In the genomic region with DNA sequence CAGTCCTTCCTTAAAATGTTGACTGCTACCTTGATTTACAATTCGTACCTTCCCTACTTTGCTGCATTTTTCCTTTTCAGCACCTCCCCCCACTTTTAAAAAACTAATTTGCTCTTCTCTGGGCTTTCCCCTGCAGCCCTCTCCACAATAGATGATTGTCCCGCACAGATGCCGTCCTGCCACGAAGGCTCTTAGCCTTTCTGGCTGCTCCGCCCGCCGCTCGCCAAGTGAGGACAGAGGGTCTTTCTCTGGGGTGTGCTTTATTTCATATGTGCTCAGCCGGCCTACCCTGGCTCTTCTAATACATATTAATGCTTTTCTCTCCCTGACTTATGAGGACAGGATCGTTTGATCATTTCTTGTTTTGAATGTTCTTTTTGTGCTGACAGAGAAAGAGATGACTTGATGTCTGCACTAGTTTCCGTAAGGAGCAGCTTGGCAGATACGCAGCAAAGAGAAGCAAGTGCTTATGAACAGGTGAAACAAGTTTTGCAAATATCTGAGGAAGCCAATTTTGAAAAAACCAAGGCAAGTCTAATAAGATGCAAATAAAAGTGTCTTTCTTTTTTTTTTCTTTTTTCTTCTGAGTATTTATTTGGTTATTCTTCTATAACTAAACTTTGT, we compare ENCODE assay signal across 17 cellular contexts.
DNase-seq lines count a peak whose midpoint lies in the region; ATAC-seq and TF ChIP-seq lines count a peak whose summit lies in the region.
"Had no signal": no experiment of that assay in that cellular context is flagged by ENCODE, and none has a peak within 500 bp of the region (broad histone marks: within the 10 kb centered on the region; RNA-seq: fewer than 3 reads in every experiment).

No MANE protein-coding gene starts in this region.

- DNase-seq in H7 (peak; percentile 14), anterior cingulate cortex (lab: John Stamatoyannopoulos, UW) (peak in 55 of 58 donors; percentile 12 to 92 (median 67)), pons (ENCODE audit: low spot score) (peak; percentile 97), GM03348 (ENCODE audit: low spot score) (no peak), endothelial cell (ENCODE audit: low spot score) (no peak), Karpas-422 (no peak)
- DNase-seq: activated B cell treated with CpG ODN at 0.5 μM for 24 hours; activated naive CD4-positive, alpha-beta T cell treated with anti-CD3 and anti-CD28 coated beads for 36 hours; cerebellar nuclear complex; NCI-H1417 treated with DMSO at 0.1 percent for 48 hours; NCI-H510A treated with DMSO at 0.1 percent for 48 hours; PC-9; stimulated activated naive CD8-positive, alpha-beta T cell treated with anti-CD3 and anti-CD28 coated beads, Interleukin-15, amount 100 ng/mL, for 72 hours had no signal

- H3K9me3 Mint-ChIP-seq in endothelial cell (ENCODE audit: unreplicated experiment), result no peaks in the 10 kb centered on the region
- H3K9me3 Mint-ChIP-seq: activated B cell treated with CpG ODN at 0.5 μM for 24 hours; activated naive CD4-positive, alpha-beta T cell treated with anti-CD3 and anti-CD28 coated beads for 36 hours; IgD-negative memory B cell; stimulated activated naive CD8-positive, alpha-beta T cell treated with anti-CD3 and anti-CD28 coated beads, Interleukin-15, amount 100 ng/mL, for 72 hours had no signal

- TF ChIP-seq CTCF in endothelial cell (IDR thresholded peaks at IDR 0.05; ENCODE audit: unreplicated experiment), result no peak

- no peak overlapping the region for H3K4me3 Mint-ChIP-seq in endothelial cell (ENCODE audit: unreplicated experiment)
- H3K4me3 Mint-ChIP-seq: activated B cell treated with CpG ODN at 0.5 μM for 24 hours; activated naive CD4-positive, alpha-beta T cell treated with anti-CD3 and anti-CD28 coated beads for 36 hours; stimulated activated naive CD8-positive, alpha-beta T cell treated with anti-CD3 and anti-CD28 coated beads, Interleukin-15, amount 100 ng/mL, for 72 hours had no signal

- H3K27me3 Mint-ChIP-seq in endothelial cell (ENCODE audit: unreplicated experiment), result no peaks in the 10 kb centered on the region
- H3K27me3 Mint-ChIP-seq: activated B cell treated with CpG ODN at 0.5 μM for 24 hours; IgD-negative memory B cell; stimulated activated naive CD8-positive, alpha-beta T cell treated with anti-CD3 and anti-CD28 coated beads, Interleukin-15, amount 100 ng/mL, for 72 hours had no signal

- H3K4me3 ChIP-seq in H7 (ENCODE audit: insufficient read depth, low read depth, low read length) (no peak overlapping the region), iPS-15b (ENCODE audit: low read depth, low read length) (peak overlapping the region; percentile 23), Karpas-422 (ENCODE audit: low read length) (no peak overlapping the region)
- H3K4me3 ChIP-seq: lung, PC-9 had no signal

- H3K4me1 ChIP-seq in iPS-15b (ENCODE audit: control insufficient read depth, insufficient read depth, low read length) (peaks cover 13% of the 10 kb centered on the region), Karpas-422 (ENCODE audit: low read length) (peaks cover 13% of the 10 kb centered on the region)

- no peaks in the 10 kb centered on the region for H3K9me3 ChIP-seq in iPS-15b (ENCODE audit: control insufficient read depth, insufficient read depth, low read length)
- no peaks in the 10 kb centered on the region for H3K9me3 ChIP-seq in Karpas-422 (ENCODE audit: low read length)

- H3K27ac ChIP-seq in Karpas-422 (ENCODE audit: low read length), result no peak overlapping the region
- H3K27ac ChIP-seq: PC-9 had no signal

- H3K36me3 ChIP-seq in H7 (replicated peaks; ENCODE audit: control insufficient read depth, insufficient read depth, low read length) (no peaks in the 10 kb centered on the region), iPS-15b (ENCODE audit: control insufficient read depth, insufficient read depth, low read length) (no peaks in the 10 kb centered on the region), Karpas-422 (ENCODE audit: insufficient read depth, low read length) (no peaks in the 10 kb centered on the region)

- H3K27ac Mint-ChIP-seq in endothelial cell (ENCODE audit: unreplicated experiment), result no peak overlapping the region
- H3K27ac Mint-ChIP-seq: activated B cell treated with CpG ODN at 0.5 μM for 24 hours; activated naive CD4-positive, alpha-beta T cell treated with anti-CD3 and anti-CD28 coated beads for 36 hours; IgD-negative memory B cell; stimulated activated naive CD8-positive, alpha-beta T cell treated with anti-CD3 and anti-CD28 coated beads, Interleukin-15, amount 100 ng/mL, for 72 hours had no signal

- H3K79me2 ChIP-seq in Karpas-422 (ENCODE audit: low read length), result peaks cover 5% of the 10 kb centered on the region; the same call in 1 of the 2 replicates

- H4K20me1 ChIP-seq in Karpas-422 (ENCODE audit: insufficient read depth, low read depth, low read length), result no peaks in the 10 kb centered on the region

- no peak for ATAC-seq in HG03025 (IDR thresholded peaks at IDR 0.05; ENCODE audit: low FRiP score, unreplicated experiment)
- ATAC-seq: stimulated activated naive CD8-positive, alpha-beta T cell treated with anti-CD3 and anti-CD28 coated beads, Interleukin-15, amount 100 ng/mL, for 72 hours had no signal

- no peak overlapping the region for H2AFZ ChIP-seq in Karpas-422 (ENCODE audit: low read length)
- H2AFZ ChIP-seq: PC-9 had no signal

- peaks cover 26% of the 10 kb centered on the region for H3K36me3 Mint-ChIP-seq in endothelial cell (ENCODE audit: low read depth, unreplicated experiment)

- H3K4me2 ChIP-seq in Karpas-422 (ENCODE audit: low read depth, low read length, poor library complexity, severe bottlenecking), result no peak overlapping the region
- H3K4me2 ChIP-seq: PC-9 had no signal

- H3K9ac ChIP-seq in iPS-15b (ENCODE audit: low read depth, low read length), result peak overlapping the region; percentile 47
- H3K9ac ChIP-seq in Karpas-422 (ENCODE audit: low read length), result no peak overlapping the region

- no peaks in the 10 kb centered on the region for H3K9me2 ChIP-seq in Karpas-422 (replicated peaks; ENCODE audit: insufficient read depth, low read length)

- H3K27me3 ChIP-seq in H7 (ENCODE audit: control insufficient read depth, insufficient read depth, low read length) (no peaks in the 10 kb centered on the region), iPS-15b (ENCODE audit: control insufficient read depth, insufficient read depth, low read length) (no peaks in the 10 kb centered on the region), Karpas-422 (ENCODE audit: low read length) (no peaks in the 10 kb centered on the region)

- peaks cover 9% of the 10 kb centered on the region for H3K4me1 Mint-ChIP-seq in endothelial cell (ENCODE audit: unreplicated experiment)

Comparison
In these comparisons a context has a peak if more than half of its experiments do, and no peak if none do; other contexts are left out.
1. DNase-seq: peak in H7 (single experiment), anterior cingulate cortex (55 of 58) and pons (single experiment); none in GM03348 (single experiment), endothelial cell (single experiment) and Karpas-422 (single experiment).